In the genomic region with DNA sequence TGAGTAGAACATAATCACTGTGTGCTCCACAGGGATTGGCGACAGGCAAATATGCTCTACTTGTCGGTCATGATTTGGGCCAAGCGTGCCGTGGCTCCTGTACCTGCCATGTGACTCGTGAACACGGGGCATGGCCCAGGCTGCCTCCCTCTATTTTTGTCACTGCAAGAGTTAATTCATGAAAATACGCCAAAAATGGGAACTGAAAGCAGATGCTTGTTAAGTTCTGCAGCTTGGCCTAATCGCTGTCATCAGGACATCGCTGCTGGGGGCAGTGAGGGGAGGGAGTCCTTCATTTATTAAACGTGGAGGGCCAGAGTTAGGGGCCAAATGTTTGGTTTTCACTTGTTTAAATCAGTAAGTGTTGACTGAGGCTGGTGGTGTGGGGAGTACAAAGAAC, we compare ENCODE assay signal across 13 cellular contexts.
DNase-seq lines count a peak whose midpoint lies in the region; ATAC-seq and TF ChIP-seq lines count a peak whose summit lies in the region.
"Had no signal": no experiment of that assay in that cellular context is flagged by ENCODE, and none has a peak within 500 bp of the region (broad histone marks: within the 10 kb centered on the region; RNA-seq: fewer than 3 reads in every experiment).

No MANE protein-coding gene starts in this region.

- no peaks in the 10 kb centered on the region for H3K9me2 ChIP-seq in MM.1S (replicated peaks; ENCODE audit: insufficient read depth, low read length)

- H3K4me1 ChIP-seq in MM.1S (ENCODE audit: low read length): peaks cover 60% of the 10 kb centered on the region
- H3K4me1 ChIP-seq: A549 had no signal

- no peak overlapping the region for H2AFZ ChIP-seq in MM.1S (ENCODE audit: low read length)

- peak; percentile 20 for DNase-seq in SKM-1 treated with dmso at 0.1 percent for 144 hours (lab: John Stamatoyannopoulos, UW; ENCODE audit: unreplicated experiment)
- DNase-seq in SKM-1 (lab: John Stamatoyannopoulos, UW; ENCODE audit: unreplicated experiment): no peak
- DNase-seq in MM.1S: peak; percentile 43
- DNase-seq in stimulated activated effector memory CD8-positive, alpha-beta T cell treated with anti-CD3 and anti-CD28 coated beads, Interleukin-12 subunit alpha, Interleukin-12 subunit beta, amount 100 ng/mL, for 72 hours (ENCODE audit: low spot score in 2 of 2): no peak
- DNase-seq in effector CD4-positive, alpha-beta T cell: no peak
- no peak for DNase-seq in NCI-H1930 (lab: John Stamatoyannopoulos, UW)
- DNase-seq in glomerular visceral epithelial cell (ENCODE audit: extremely low spot score): no peak
- DNase-seq: activated T-cell treated with anti-CD3 and anti-CD28 coated beads, Interleukin-2, amount 50 U/mL, for 48 hours; NCI-H774 had no signal

- H3K4me1 Mint-ChIP-seq in stimulated activated effector memory CD8-positive, alpha-beta T cell treated with anti-CD3 and anti-CD28 coated beads, Interleukin-12 subunit alpha, Interleukin-12 subunit beta, amount 100 ng/mL, for 72 hours: peaks cover 83% of the 10 kb centered on the region

- no peaks in the 10 kb centered on the region for H4K20me1 ChIP-seq in MM.1S (ENCODE audit: insufficient read depth, low read length)

- H3K27ac Mint-ChIP-seq in stimulated activated effector memory CD8-positive, alpha-beta T cell treated with anti-CD3 and anti-CD28 coated beads, Interleukin-12 subunit alpha, Interleukin-12 subunit beta, amount 100 ng/mL, for 72 hours: peak overlapping the region; percentile 84

- H3K36me3 Mint-ChIP-seq in stimulated activated effector memory CD8-positive, alpha-beta T cell treated with anti-CD3 and anti-CD28 coated beads, Interleukin-12 subunit alpha, Interleukin-12 subunit beta, amount 100 ng/mL, for 72 hours: peaks cover 98% of the 10 kb centered on the region

- H3K27me3 ChIP-seq in MM.1S (replicated peaks; ENCODE audit: insufficient read depth, low read length): no peaks in the 10 kb centered on the region

- peaks cover 46% of the 10 kb centered on the region for H3F3A ChIP-seq in MM.1S (ENCODE audit: insufficient read depth, low read length)

- H3K9me3 Mint-ChIP-seq in stimulated activated effector memory CD8-positive, alpha-beta T cell treated with anti-CD3 and anti-CD28 coated beads, Interleukin-12 subunit alpha, Interleukin-12 subunit beta, amount 100 ng/mL, for 72 hours: peaks cover 9% of the 10 kb centered on the region

- no peaks in the 10 kb centered on the region for H3K36me3 ChIP-seq in MM.1S (replicated peaks; ENCODE audit: insufficient read depth, low read length)

- peak overlapping the region; percentile 76 for H3K27ac ChIP-seq in MM.1S (ENCODE audit: low read length)
- H3K27ac ChIP-seq: A549 had no signal

- H3K9me3 ChIP-seq in MM.1S (replicated peaks; ENCODE audit: insufficient read depth, low read length): no peaks in the 10 kb centered on the region
- H3K9me3 ChIP-seq: A549 had no signal

- H3K4me2 ChIP-seq in MM.1S (ENCODE audit: low read depth, low read length): peak overlapping the region; percentile 72
- H3K4me2 ChIP-seq: A549 had no signal

- peak overlapping the region; percentile 56 for H3K9ac ChIP-seq in MM.1S (ENCODE audit: low read length)

- H3K79me2 ChIP-seq in MM.1S (ENCODE audit: low read length): peaks cover 85% of the 10 kb centered on the region

- TF ChIP-seq CTCF in MM.1S (IDR thresholded peaks at IDR 0.05; ENCODE audit: low read length): no peak

- ATAC-seq in HG02623 (IDR thresholded peaks at IDR 0.05; ENCODE audit: unreplicated experiment): peak; percentile 49
- no peak for ATAC-seq in stimulated activated effector memory CD8-positive, alpha-beta T cell treated with anti-CD3 and anti-CD28 coated beads, Interleukin-12 subunit alpha, Interleukin-12 subunit beta, amount 100 ng/mL, for 72 hours
- ATAC-seq: A549, HCT116 had no signal

- H3K4me3 Mint-ChIP-seq in stimulated activated effector memory CD8-positive, alpha-beta T cell treated with anti-CD3 and anti-CD28 coated beads, Interleukin-12 subunit alpha, Interleukin-12 subunit beta, amount 100 ng/mL, for 72 hours: peak overlapping the region; percentile 17

- H3K4me3 ChIP-seq in MM.1S (ENCODE audit: low read length): peak overlapping the region; percentile 28; the same call in 1 of the 2 replicates
- H3K4me3 ChIP-seq: A549, lung had no signal

Comparison
In these comparisons a context has a peak if more than half of its experiments do, and no peak if none do; other contexts are left out.
1. DNase-seq: peak in SKM-1 treated with dmso at 0.1 percent for 144 hours (single experiment) and MM.1S (single experiment); none in SKM-1 (single experiment), stimulated activated effector memory CD8-positive, alpha-beta T cell treated with anti-CD3 and anti-CD28 coated beads, Interleukin-12 subunit alpha, Interleukin-12 subunit beta, amount 100 ng/mL, for 72 hours (0 of 2), effector CD4-positive, alpha-beta T cell (single experiment), NCI-H1930 (0 of 2) and glomerular visceral epithelial cell (single experiment).